Comparison of ENCODE assay signal across 15 cellular contexts in genomic region chr3:153219147-153219546, GRCh38. TPM values are rescaled to one million over a fixed set of nuclear protein-coding genes. Genes with fewer than 3 reads are reported as not detected.
DNase-seq lines count a peak whose midpoint lies in the region; ATAC-seq and TF ChIP-seq lines count a peak whose summit lies in the region.
"Had no signal": no experiment of that assay in that cellular context is flagged by ENCODE, and none has a peak within 500 bp of the region (broad histone marks: within the 10 kb centered on the region; RNA-seq: fewer than 3 reads in every experiment).

No MANE protein-coding gene starts in this region.

- no peak overlapping the region for H3K9ac ChIP-seq in SK-N-MC (ENCODE audit: insufficient read length)

- H3K36me3 ChIP-seq in SK-N-MC (ENCODE audit: insufficient read depth, low read length) (no peaks in the 10 kb centered on the region), stomach (no peaks in the 10 kb centered on the region)
- H3K36me3 ChIP-seq: thyroid gland had no signal

- TF ChIP-seq POLR2A in stomach (IDR thresholded peaks at IDR 0.05) = no peak

- intact Hi-C loops in stomach (cut with DNase I; ENCODE audit: low total_unique reads) = no loop called here

- peaks cover 0 to 6% (median 2%) of the 10 kb centered on the region in 4 donors for H3K4me1 ChIP-seq in stomach
- H3K4me1 ChIP-seq: thyroid gland had no signal

- no peak for TF ChIP-seq CTCF in stomach (IDR thresholded peaks at IDR 0.05)

- peaks cover 53% of the 10 kb centered on the region for H3K4me1 Mint-ChIP-seq in activated T-cell treated with anti-CD3 and anti-CD28 coated beads, Interleukin-2, amount 50 U/mL, for 72 hours (ENCODE audit: low read depth)
- H3K4me1 Mint-ChIP-seq in activated T-cell treated with anti-CD3 and anti-CD28 coated beads, Interleukin-2, amount 50 U/mL, for 4 hours (ENCODE audit: low read depth) = peaks cover 69% of the 10 kb centered on the region
- peaks cover 43% of the 10 kb centered on the region for H3K4me1 Mint-ChIP-seq in stimulated activated effector memory CD8-positive, alpha-beta T cell treated with anti-CD3 and anti-CD28 coated beads, Interleukin-12 subunit alpha, Interleukin-12 subunit beta, amount 100 ng/mL, for 72 hours

- H3K27ac ChIP-seq in SK-N-MC (no peak overlapping the region), stomach (no peak overlapping the region)
- H3K27ac ChIP-seq: coronary artery, thyroid gland had no signal

- no peak for TF ChIP-seq EP300 in stomach (IDR thresholded peaks at IDR 0.05)

- no peaks in the 10 kb centered on the region for H3K27me3 Mint-ChIP-seq in activated T-cell treated with anti-CD3 and anti-CD28 coated beads, Interleukin-2, amount 50 U/mL, for 72 hours (ENCODE audit: low read depth)
- H3K27me3 Mint-ChIP-seq in activated T-cell treated with anti-CD3 and anti-CD28 coated beads, Interleukin-2, amount 50 U/mL, for 4 hours (ENCODE audit: low read depth) = no peaks in the 10 kb centered on the region
- H3K27me3 Mint-ChIP-seq: activated T-cell treated with anti-CD3 and anti-CD28 coated beads, Interleukin-2, amount 50 U/mL, for 24 hours had no signal

- no peaks in the 10 kb centered on the region for H3K27me3 ChIP-seq in stomach
- H3K27me3 ChIP-seq: thyroid gland had no signal

- H3K4me3 ChIP-seq in SK-N-MC (no peak overlapping the region), stomach (no peak overlapping the region)
- H3K4me3 ChIP-seq: coronary artery, thyroid gland had no signal

- no peak for ATAC-seq in activated T-cell treated with anti-CD3 and anti-CD28 coated beads, Interleukin-2, amount 50 U/mL, for 72 hours (replicated peaks in 1 of 2)
- ATAC-seq in activated T-cell treated with anti-CD3 and anti-CD28 coated beads, Interleukin-2, amount 50 U/mL, for 4 hours = no peak
- no peak for ATAC-seq in stimulated activated effector memory CD8-positive, alpha-beta T cell treated with anti-CD3 and anti-CD28 coated beads, Interleukin-12 subunit alpha, Interleukin-12 subunit beta, amount 100 ng/mL, for 72 hours
- ATAC-seq in GM18867 (IDR thresholded peaks at IDR 0.05; ENCODE audit: unreplicated experiment) (no peak), HG03196 (IDR thresholded peaks at IDR 0.05; ENCODE audit: unreplicated experiment) (no peak)
- ATAC-seq: left ventricle myocardium superior had no signal

- H3K4me3 Mint-ChIP-seq in activated T-cell treated with anti-CD3 and anti-CD28 coated beads, Interleukin-2, amount 50 U/mL, for 72 hours = peak overlapping the region in 1 of 2 donors; percentile 31
- H3K4me3 Mint-ChIP-seq in activated T-cell treated with anti-CD3 and anti-CD28 coated beads, Interleukin-2, amount 50 U/mL, for 4 hours = no peak overlapping the region
- no peak overlapping the region for H3K4me3 Mint-ChIP-seq in stimulated activated effector memory CD8-positive, alpha-beta T cell treated with anti-CD3 and anti-CD28 coated beads, Interleukin-12 subunit alpha, Interleukin-12 subunit beta, amount 100 ng/mL, for 72 hours
- H3K4me3 Mint-ChIP-seq: activated T-cell treated with anti-CD3 and anti-CD28 coated beads, Interleukin-2, amount 50 U/mL, for 24 hours had no signal

- H3K27ac Mint-ChIP-seq in activated T-cell treated with anti-CD3 and anti-CD28 coated beads, Interleukin-2, amount 50 U/mL, for 72 hours = peak overlapping the region; percentile 68
- peak overlapping the region; percentile 78 for H3K27ac Mint-ChIP-seq in stimulated activated effector memory CD8-positive, alpha-beta T cell treated with anti-CD3 and anti-CD28 coated beads, Interleukin-12 subunit alpha, Interleukin-12 subunit beta, amount 100 ng/mL, for 72 hours
- H3K27ac Mint-ChIP-seq: activated T-cell treated with anti-CD3 and anti-CD28 coated beads, Interleukin-2, amount 50 U/mL, for 24 hours had no signal

- no peaks in the 10 kb centered on the region for H3K9me3 Mint-ChIP-seq in activated T-cell treated with anti-CD3 and anti-CD28 coated beads, Interleukin-2, amount 50 U/mL, for 72 hours
- H3K9me3 Mint-ChIP-seq in activated T-cell treated with anti-CD3 and anti-CD28 coated beads, Interleukin-2, amount 50 U/mL, for 4 hours = peaks cover 6% of the 10 kb centered on the region
- H3K9me3 Mint-ChIP-seq in stimulated activated effector memory CD8-positive, alpha-beta T cell treated with anti-CD3 and anti-CD28 coated beads, Interleukin-12 subunit alpha, Interleukin-12 subunit beta, amount 100 ng/mL, for 72 hours = peaks cover 4% of the 10 kb centered on the region
- H3K9me3 Mint-ChIP-seq: activated T-cell treated with anti-CD3 and anti-CD28 coated beads, Interleukin-2, amount 50 U/mL, for 24 hours had no signal

- H3K9me3 ChIP-seq in SK-N-MC (ENCODE audit: low read depth, low read length) = no peaks in the 10 kb centered on the region
- no peaks in the 10 kb centered on the region for H3K9me3 ChIP-seq in stomach
- H3K9me3 ChIP-seq: thyroid gland had no signal

- DNase-seq in activated T-cell treated with anti-CD3 and anti-CD28 coated beads, Interleukin-2, amount 50 U/mL, for 72 hours = no peak
- DNase-seq in activated T-cell treated with anti-CD3 and anti-CD28 coated beads, Interleukin-2, amount 50 U/mL, for 4 hours = no peak
- DNase-seq in SK-N-MC (ENCODE audit: low read depth, low spot score) (peak; percentile 16), fibroblast of peridontal ligament (ENCODE audit: extremely low read depth) (peak; percentile 52), stomach (no peak)
- no peak for DNase-seq in stimulated activated effector memory CD8-positive, alpha-beta T cell treated with anti-CD3 and anti-CD28 coated beads, Interleukin-12 subunit alpha, Interleukin-12 subunit beta, amount 100 ng/mL, for 72 hours (ENCODE audit: low spot score in 2 of 2)
- DNase-seq: activated T-cell treated with anti-CD3 and anti-CD28 coated beads, Interleukin-2, amount 50 U/mL, for 24 hours; hypothalamus; left ventricle myocardium superior; NCI-H1048; NCI-H2171; thyroid gland had no signal

- 66 to 83% (median 73%) methylated on average over 2 of the region's 2 CpGs for WGBS in stomach, 5 donors

- H3K36me3 Mint-ChIP-seq in activated T-cell treated with anti-CD3 and anti-CD28 coated beads, Interleukin-2, amount 50 U/mL, for 72 hours (ENCODE audit: insufficient read depth in 2 of 2) = peaks cover 0 to 2% of the 10 kb centered on the region in 2 donors
- peaks cover 2% of the 10 kb centered on the region for H3K36me3 Mint-ChIP-seq in activated T-cell treated with anti-CD3 and anti-CD28 coated beads, Interleukin-2, amount 50 U/mL, for 4 hours (ENCODE audit: insufficient read depth)
- no peaks in the 10 kb centered on the region for H3K36me3 Mint-ChIP-seq in stimulated activated effector memory CD8-positive, alpha-beta T cell treated with anti-CD3 and anti-CD28 coated beads, Interleukin-12 subunit alpha, Interleukin-12 subunit beta, amount 100 ng/mL, for 72 hours

RNA-seq across cellular contexts. Expression of gene RAP2B, which starts 57.1 kb away (rescaled TPM):
- 10 to 100 TPM; 11.2 to 13.1 TPM for total RNA-seq in activated T-cell treated with anti-CD3 and anti-CD28 coated beads, Interleukin-2, amount 50 U/mL, for 72 hours
- total RNA-seq in activated T-cell treated with anti-CD3 and anti-CD28 coated beads, Interleukin-2, amount 50 U/mL, for 4 hours = 10 to 100 TPM; 12.3 to 15.2 (median 13.2) TPM
- total RNA-seq in stomach = 10 to 100 TPM in 4 of 5 donors, 1 to 10 TPM in 1; 1.2 to 30.7 (median 22.2) TPM
- polyA plus RNA-seq in stomach = 1 to 10 TPM; 4.7 to 9.9 (median 4.9) TPM

Comparison
In these comparisons a context has a peak if more than half of its experiments do, and no peak if none do; other contexts are left out.
1. DNase-seq: peak in SK-N-MC (single experiment) and fibroblast of peridontal ligament (single experiment); none in activated T-cell treated with anti-CD3 and anti-CD28 coated beads, Interleukin-2, amount 50 U/mL, for 72 hours (0 of 2), activated T-cell treated with anti-CD3 and anti-CD28 coated beads, Interleukin-2, amount 50 U/mL, for 4 hours (single experiment), stimulated activated effector memory CD8-positive, alpha-beta T cell treated with anti-CD3 and anti-CD28 coated beads, Interleukin-12 subunit alpha, Interleukin-12 subunit beta, amount 100 ng/mL, for 72 hours (0 of 2) and stomach (single experiment).